In genomic region chr12:124938606-124939427, GRCh38 we compare ENCODE assay signal across 8 cellular contexts. TPM values are rescaled to one million over a fixed set of nuclear protein-coding genes. Genes with fewer than 3 reads are reported as not detected.
A peak's percentile ranks its signal among the peaks of the same experiment; 100 is the strongest.
DNase-seq lines count a peak whose midpoint lies in the region; ATAC-seq lines count a peak whose summit lies in the region.

No MANE protein-coding gene starts in this region.

- H3K4me3 ChIP-seq in Karpas-422 (ENCODE audit: low read length): peak overlapping the region; percentile 73
- H3K4me3 ChIP-seq in rectal smooth muscle tissue (ENCODE audit: low read length): peak overlapping the region; percentile 82

- peak; percentile 89 for DNase-seq in EL
- DNase-seq in Karpas-422: peak; percentile 54
- peak; percentile 84 for DNase-seq in activated effector memory CD4-positive, alpha-beta T cell treated with anti-CD3 and anti-CD28 coated beads, Interleukin-2, amount 50 U/mL, for 16 hours
- peak; percentile 86 for DNase-seq in cardiac septum (ENCODE audit: low spot score)
- DNase-seq in NOMO-1 treated with dmso at 0.1 percent for 144 hours (lab: John Stamatoyannopoulos, UW; ENCODE audit: unreplicated experiment): no peak
- no peak for DNase-seq in NCI-H69 (lab: John Stamatoyannopoulos, UW)

- H3K27me3 ChIP-seq in Karpas-422 (ENCODE audit: low read length) (no peaks in the 10 kb centered on the region), rectal smooth muscle tissue (ENCODE audit: control insufficient read depth, insufficient read depth, low read length) (no peaks in the 10 kb centered on the region)

- intact Hi-C loops in cardiac septum (cut with DNase I): no loop called here

- H3K9me2 ChIP-seq in Karpas-422 (replicated peaks; ENCODE audit: insufficient read depth, low read length): no peaks in the 10 kb centered on the region

- peak overlapping the region; percentile 93 for H3K4me2 ChIP-seq in Karpas-422 (ENCODE audit: low read depth, low read length, poor library complexity, severe bottlenecking)

- H3K36me3 ChIP-seq in Karpas-422 (ENCODE audit: insufficient read depth, low read length) (no peaks in the 10 kb centered on the region), rectal smooth muscle tissue (ENCODE audit: control insufficient read depth, insufficient read depth, low read length) (no peaks in the 10 kb centered on the region)

- peak overlapping the region; percentile 90 for H3K27ac ChIP-seq in Karpas-422 (ENCODE audit: low read length)
- peak overlapping the region; percentile 91 for H3K27ac ChIP-seq in rectal smooth muscle tissue (ENCODE audit: low read depth, low read length)

- H3K4me1 ChIP-seq in Karpas-422 (ENCODE audit: low read length): peaks cover 38% of the 10 kb centered on the region
- peaks cover 7% of the 10 kb centered on the region for H3K4me1 ChIP-seq in rectal smooth muscle tissue (ENCODE audit: control insufficient read depth, insufficient read depth, low read length)

- peak; percentile 35 for ATAC-seq in GM21737 (IDR thresholded peaks at IDR 0.05; ENCODE audit: unreplicated experiment)

- no peaks in the 10 kb centered on the region for H3K79me2 ChIP-seq in Karpas-422 (ENCODE audit: low read length)

- peak overlapping the region; percentile 79 for H2AFZ ChIP-seq in Karpas-422 (ENCODE audit: low read length)

- no peaks in the 10 kb centered on the region for H4K20me1 ChIP-seq in Karpas-422 (ENCODE audit: insufficient read depth, low read depth, low read length)

- H3K9me3 ChIP-seq in Karpas-422 (ENCODE audit: low read length): no peaks in the 10 kb centered on the region

- H3K9ac ChIP-seq in Karpas-422 (ENCODE audit: low read length) (peak overlapping the region; percentile 74), rectal smooth muscle tissue (ENCODE audit: low read length) (peak overlapping the region; percentile 47)

RNA-seq across cellular contexts. Expression of gene UBC, which starts 24.4 kb away (rescaled TPM):
- total RNA-seq in Karpas-422 (2014; rRNA removed; shearing (Covaris generic); ENCODE audit: low replicate concordance): 603 and 914 TPM in 2 replicates
- 1,009 TPM for total RNA-seq in cardiac septum

RNA-seq across cellular contexts. Expression of gene DHX37, which starts 50.1 kb away (rescaled TPM):
- 10.8 and 23.7 TPM in 2 replicates for total RNA-seq in Karpas-422 (2014; rRNA removed; shearing (Covaris generic); ENCODE audit: low replicate concordance)
- total RNA-seq in cardiac septum: 7.1 TPM

RNA-seq across cellular contexts. Expression of gene BRI3BP, which starts 54.6 kb away (rescaled TPM):
- total RNA-seq in Karpas-422 (2014; rRNA removed; shearing (Covaris generic); ENCODE audit: low replicate concordance): 48.9 and 52.9 TPM in 2 replicates
- 3.4 TPM for total RNA-seq in cardiac septum

Comparison
In these comparisons a context has a peak if more than half of its experiments do, and no peak if none do; other contexts are left out.
1. DNase-seq: peak in EL (single experiment), Karpas-422 (single experiment), activated effector memory CD4-positive, alpha-beta T cell treated with anti-CD3 and anti-CD28 coated beads, Interleukin-2, amount 50 U/mL, for 16 hours (single experiment) and cardiac septum (single experiment); none in NOMO-1 treated with dmso at 0.1 percent for 144 hours (single experiment) and NCI-H69 (single experiment).
2. RNA of gene BRI3BP, which starts 54.6 kb away (total RNA-seq): 48.9 to 52.9 TPM in Karpas-422; 3.4 TPM in cardiac septum (single experiment); every median in the first group is over 10 times any median in the second.